In the genomic region with DNA sequence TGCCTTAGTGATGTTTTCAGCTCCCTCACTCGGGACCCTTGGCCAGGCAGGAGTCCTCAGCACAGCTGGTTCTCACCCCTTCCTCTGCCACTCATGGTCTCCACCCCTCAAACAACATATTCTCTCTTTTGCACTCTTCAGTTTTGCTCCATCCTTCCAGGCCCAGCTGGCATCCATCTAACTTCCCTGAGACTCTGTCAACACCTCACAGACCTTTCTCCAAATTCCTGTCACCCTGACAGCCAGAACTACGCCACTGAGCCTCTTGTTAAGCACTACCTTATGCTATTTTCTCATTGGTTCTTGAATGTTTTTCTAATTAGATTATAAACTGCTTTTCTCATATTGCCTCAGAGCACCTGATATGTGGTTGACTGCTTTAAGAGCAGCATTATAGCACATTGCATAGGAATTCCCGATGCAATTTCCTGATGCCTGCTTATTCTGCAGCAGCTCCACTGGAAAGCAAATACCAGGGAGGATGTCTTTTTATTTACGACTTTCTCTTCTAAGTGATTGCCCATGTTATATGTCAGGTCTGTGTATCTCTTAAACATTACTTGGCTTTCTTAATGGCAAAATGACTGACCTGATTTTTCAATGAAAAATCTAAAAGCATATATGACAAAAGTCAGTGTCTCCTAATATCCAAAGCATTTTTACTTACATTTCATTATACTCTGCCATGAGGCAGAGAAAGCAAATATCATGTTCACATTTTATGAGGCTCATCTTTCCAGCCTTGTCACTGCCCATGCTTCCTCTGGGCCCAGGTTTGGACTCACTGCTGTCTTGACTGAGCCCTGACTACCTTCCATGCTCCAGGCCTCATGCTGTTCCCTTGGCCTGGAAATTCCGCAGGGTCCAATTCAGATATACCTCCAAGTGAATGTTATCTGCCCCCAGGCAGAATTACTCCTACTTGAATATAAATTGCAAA, we compare ENCODE assay signal across 14 cellular contexts.
"Had no signal": no experiment of that assay in that cellular context is flagged by ENCODE, and none has a peak within 500 bp of the region (broad histone marks: within the 10 kb centered on the region; RNA-seq: fewer than 3 reads in every experiment).

No MANE protein-coding gene starts in this region.

- H3K27me3 ChIP-seq: hepatocyte, stomach, uterus had no signal

- H3K36me3 ChIP-seq: stomach, uterus had no signal

- H3K9me3 ChIP-seq: stomach, uterus had no signal

- H3K4me1 ChIP-seq: uterus had no signal

- DNase-seq: activated CD4-positive, alpha-beta T cell treated with anti-CD3 and anti-CD28 coated beads for 1 hour; activated CD4-positive, alpha-beta T cell treated with anti-CD3 and anti-CD28 coated beads, Interleukin-2, amount 50 U/mL, for 48 hours; activated CD8-positive, alpha-beta memory T cell treated with anti-CD3 and anti-CD28 coated beads, Interleukin-2, amount 10 ng/mL, durations not matched to agents 7 days and 5 days; activated gamma-delta T cell; activated T-cell treated with anti-CD3 and anti-CD28 coated beads, Interleukin-2, amount 50 U/mL, for 4 hours; effector CD4-positive, alpha-beta T cell; kidney glomerular epithelial cell; stimulated activated CD4-positive, alpha-beta T cell treated with anti-CD3 and anti-CD28 coated beads, Interleukin-4, amount 100 ng/mL, for 4 hours; stomach; SW 1271; uterus had no signal

- H3K4me3 ChIP-seq: hepatocyte, stomach, uterus had no signal

- ATAC-seq: activated CD8-positive, alpha-beta memory T cell treated with anti-CD3 and anti-CD28 coated beads, Interleukin-2, amount 10 ng/mL, durations not matched to agents 7 days and 5 days; activated T-cell treated with anti-CD3 and anti-CD28 coated beads, Interleukin-2, amount 50 U/mL, for 4 hours; natural killer cell treated with Interleukin-12 subunit alpha and Interleukin-12 subunit beta and Interleukin-15 and Interleukin-18, amount 100 ng/mL, for 72 hours had no signal

- H3K27ac ChIP-seq: epithelial cell of prostate, hepatocyte, stomach, uterus had no signal
